In the genomic region with DNA sequence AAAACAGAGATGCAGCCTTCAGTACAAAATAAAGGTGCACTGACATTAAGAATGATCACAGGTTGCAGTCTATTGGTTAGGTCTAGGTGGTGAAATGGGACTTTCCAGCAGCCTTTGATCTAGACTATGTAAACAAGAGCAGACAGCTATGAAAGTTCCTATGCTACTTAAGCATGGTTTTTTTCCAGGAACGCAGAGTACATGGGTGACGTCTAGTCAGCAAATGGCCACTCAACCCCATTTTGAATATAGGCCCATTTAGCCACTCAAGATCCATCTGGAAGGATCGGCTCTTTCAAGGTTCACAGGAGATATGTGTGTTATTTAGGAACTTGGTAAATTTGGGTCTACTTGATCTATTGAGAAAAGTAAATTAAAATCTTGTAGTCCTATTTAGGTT, we compare ENCODE assay signal across 17 cellular contexts.
DNase-seq lines count a peak whose midpoint lies in the region; ATAC-seq and TF ChIP-seq lines count a peak whose summit lies in the region.
"Had no signal": no experiment of that assay in that cellular context is flagged by ENCODE, and none has a peak within 500 bp of the region (broad histone marks: within the 10 kb centered on the region; RNA-seq: fewer than 3 reads in every experiment).

No MANE protein-coding gene starts in this region.

- no peak for TF ChIP-seq POLR2A in testis (IDR thresholded peaks at IDR 0.05)

- DNase-seq in NAMALWA (ENCODE audit: low spot score) (peak; percentile 27), lower lobe of right lung (no peak), testis (no peak), Kasumi-1 (lab: John Stamatoyannopoulos, UW) (no peak), superior temporal gyrus (ENCODE audit: extremely low spot score) (no peak)
- no peak for DNase-seq in activated naive CD4-positive, alpha-beta T cell treated with anti-CD3 and anti-CD28 coated beads, Interleukin-2, amount 50 U/mL, for 16 hours
- DNase-seq: activated CD4-positive, alpha-beta T cell treated with anti-CD3 and anti-CD28 coated beads, Interleukin-2, amount 50 U/mL, for 48 hours; head of caudate nucleus; Karpas-422; left ventricle myocardium inferior; NCI-H187 treated with DMSO at 0.1 percent for 48 hours; T-cell; thyroid gland had no signal

- intact Hi-C loops in lower lobe of right lung (cut with DNase I) (no loop called here), testis (cut with DNase I; ENCODE audit: low total_unique reads) (no loop called here)

- H3K4me3 ChIP-seq in lower lobe of right lung (no peak overlapping the region), testis (no peak overlapping the region)
- H3K4me3 ChIP-seq: cardiac muscle cell, left ventricle myocardium inferior, neural progenitor cell, thyroid gland had no signal

- ATAC-seq in GM18867 (IDR thresholded peaks at IDR 0.05; ENCODE audit: unreplicated experiment) (peak; percentile 93), HG02588 (IDR thresholded peaks at IDR 0.05; ENCODE audit: unreplicated experiment) (peak; percentile 53), lower lobe of right lung (peak; percentile 90)

- H3K27ac ChIP-seq in lower lobe of right lung = no peak overlapping the region
- H3K27ac ChIP-seq in testis = no peak overlapping the region
- H3K27ac ChIP-seq: cardiac muscle cell, left ventricle myocardium inferior, neural progenitor cell, thyroid gland had no signal

- H3K9me3 ChIP-seq in lower lobe of right lung (no peaks in the 10 kb centered on the region), testis (no peaks in the 10 kb centered on the region)
- H3K9me3 ChIP-seq: left ventricle myocardium inferior, thyroid gland had no signal

- H3K36me3 ChIP-seq in lower lobe of right lung (no peaks in the 10 kb centered on the region), testis (ENCODE audit: low read depth, missing control alignments) (no peaks in the 10 kb centered on the region)
- H3K36me3 ChIP-seq: cardiac muscle cell, left ventricle myocardium inferior, neural progenitor cell, thyroid gland had no signal

- H3K27me3 ChIP-seq in lower lobe of right lung (ENCODE audit: low read depth) (no peaks in the 10 kb centered on the region), testis (no peaks in the 10 kb centered on the region)
- H3K27me3 ChIP-seq: cardiac muscle cell, neural progenitor cell, thyroid gland had no signal

- no peaks in the 10 kb centered on the region for H3K4me1 ChIP-seq in lower lobe of right lung
- no peaks in the 10 kb centered on the region for H3K4me1 ChIP-seq in testis
- H3K4me1 ChIP-seq: left ventricle myocardium inferior, neural progenitor cell, thyroid gland had no signal

- 88 to 90% methylated on average over 3 of the region's 3 CpGs for WGBS in testis, 2 donors

- TF ChIP-seq CTCF in lower lobe of right lung (IDR thresholded peaks at IDR 0.05) = no peak
- no peak for TF ChIP-seq CTCF in testis (IDR thresholded peaks at IDR 0.05)
